ENCODE assay signal across 1 cellular context in the genomic region with DNA sequence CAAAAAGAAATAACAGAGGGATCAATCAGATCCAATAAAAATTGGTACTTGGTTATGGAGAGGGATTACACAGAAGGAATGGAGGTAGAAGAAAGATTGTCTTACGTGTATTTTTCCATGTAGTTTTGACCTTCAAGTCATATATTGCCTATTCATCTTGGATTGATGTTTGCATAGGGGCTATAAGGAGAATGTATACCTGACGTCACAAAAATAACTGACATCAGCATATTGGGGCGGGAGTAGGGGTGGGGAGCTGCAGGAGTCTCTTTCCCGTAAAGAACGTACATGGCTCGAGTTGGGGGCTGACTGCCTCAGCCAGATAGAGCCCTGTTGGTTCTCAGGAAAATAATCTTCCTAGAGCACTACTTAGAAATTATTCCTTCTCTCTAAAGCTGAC.
TF ChIP-seq lines count a peak whose summit lies in the region.

No MANE protein-coding gene starts in this region.

TF ChIP-seq in K562, 482 proteins besides CTCF, POLR2A, EP300 and RAD21:
- TF ChIP-seq C11orf30 (IDR thresholded peaks at IDR 0.05; ENCODE audit: low read depth) = 0 out of 2 replicates have a peak, but pooled peaks have one; percentile 57
- TF ChIP-seq ZNF316 (IDR thresholded peaks at IDR 0.05) = peak; percentile 77
- no peak for TF ChIP-seq YBX1 (IDR thresholded peaks at IDR 0.05)
- TF ChIP-seq MAFK (IDR thresholded peaks at IDR 0.05; ENCODE audit: low read length) = peak; percentile 42; the same call in 1 of the 2 replicates
- TF ChIP-seq MEF2A (IDR thresholded peaks at IDR 0.05; ENCODE audit: control insufficient read depth, low read depth, low read length) = no peak
- TF ChIP-seq MAFF (IDR thresholded peaks at IDR 0.05; ENCODE audit: low read length) = peak; percentile 52; the same call in 1 of the 2 replicates
